ENCODE assay signal across 1 cellular context in genomic region chr3:151863611-151864010, GRCh38.
TF ChIP-seq lines count a peak whose summit lies in the region.

No MANE protein-coding gene starts in this region.

TF ChIP-seq in SK-N-SH treated with all-trans-retinoic acid at 6 μM for 48 hours, 23 proteins besides CTCF, POLR2A, EP300 and RAD21 (continued from another document):
- TF ChIP-seq TSHZ2 (CRISPR knock-in tag; IDR thresholded peaks at IDR 0.05) (no peak), ZNF8 (CRISPR knock-in tag; IDR thresholded peaks at IDR 0.05) (no peak)
